ENCODE assay signal across 36 cellular contexts in the genomic region with DNA sequence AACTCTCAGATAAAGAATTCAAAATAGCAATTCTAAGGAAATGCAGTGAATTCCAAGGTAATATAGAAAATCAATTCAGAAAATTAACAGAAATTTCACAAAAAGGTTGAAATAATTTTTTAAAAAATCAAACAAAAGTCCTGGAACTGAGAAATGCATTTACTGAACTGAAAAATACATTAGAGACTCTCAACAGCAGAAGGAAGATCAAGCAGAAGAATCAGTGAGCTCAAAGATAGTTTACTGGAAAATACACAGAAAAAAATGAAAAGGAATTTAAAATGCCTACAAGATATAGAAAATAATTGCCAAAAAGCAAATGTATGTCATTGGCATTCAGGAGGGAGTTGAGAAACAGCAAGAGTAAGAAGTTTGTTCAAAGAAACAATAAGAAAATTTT.
"Had no signal": no experiment of that assay in that cellular context is flagged by ENCODE, and none has a peak within 500 bp of the region (broad histone marks: within the 10 kb centered on the region; RNA-seq: fewer than 3 reads in every experiment).

No MANE protein-coding gene starts in this region.

- H3K4me3 ChIP-seq: MG63 had no signal

- DNase-seq: Karpas-422, Kasumi-1, MG63, MM.1S, MV-4-11, NCI-H1048, NCI-H1092, NCI-H1092 treated with DMSO at 0.1 percent for 48 hours, NCI-H1105, NCI-H1105 treated with DMSO at 0.1 percent for 48 hours, NCI-H1417, NCI-H1417 treated with DMSO at 0.1 percent for 48 hours, NCI-H1436, NCI-H1436 treated with DMSO at 0.1 percent for 48 hours, NCI-H146, NCI-H1694, NCI-H1694 treated with DMSO at 0.1 percent for 48 hours, NCI-H187, NCI-H187 treated with DMSO at 0.1 percent for 48 hours, NCI-H1930, NCI-H2029, NCI-H2029 treated with DMSO at 0.1 percent for 48 hours, NCI-H2081, NCI-H2081 treated with DMSO at 0.1 percent for 48 hours, NCI-H2107, NCI-H2171, NCI-H2171 treated with DMSO at 0.1 percent for 48 hours, NCI-H2227 treated with DMSO at 0.1 percent for 48 hours, NCI-H226, NCI-H345, NCI-H446, NCI-H446 treated with DMSO at 0.1 percent for 48 hours, NCI-H510A, NCI-H510A treated with DMSO at 0.1 percent for 48 hours, NCI-H524, NCI-H524 treated with DMSO at 0.1 percent for 48 hours had no signal

- H3K36me3 ChIP-seq: MG63 had no signal
